ENCODE assay signal across 1 cellular context in genomic region chr1:206702803-206703202, GRCh38.
TF ChIP-seq lines count a peak whose summit lies in the region.

No MANE protein-coding gene starts in this region.

TF ChIP-seq in IMR-90, 13 proteins besides CTCF, POLR2A, EP300 and RAD21 (continued from another document):
- TF ChIP-seq USF2 (IDR thresholded peaks at IDR 0.05; ENCODE audit: low read depth, low read length) = no peak
- TF ChIP-seq MAFK (IDR thresholded peaks at IDR 0.05; ENCODE audit: low read depth, low read length) = no peak
- TF ChIP-seq FOS (IDR thresholded peaks at IDR 0.05; ENCODE audit: low read depth, low read length) = no peak
- no peak for TF ChIP-seq CHD1 (IDR thresholded peaks at IDR 0.05; ENCODE audit: low read depth, low read length)
- TF ChIP-seq CEBPB (IDR thresholded peaks at IDR 0.05; ENCODE audit: low read depth, low read length) = no peak
- TF ChIP-seq BHLHE40 (IDR thresholded peaks at IDR 0.05; ENCODE audit: low read depth, low read length) = no peak
- TF ChIP-seq RCOR1 (IDR thresholded peaks at IDR 0.05; ENCODE audit: insufficient replicate concordance, low read length) = no peak
- TF ChIP-seq MXI1 (IDR thresholded peaks at IDR 0.05; ENCODE audit: borderline replicate concordance, low read depth, low read length) = no peak
- TF ChIP-seq SMC3 (IDR thresholded peaks at IDR 0.05; ENCODE audit: low read depth, low read length) = no peak
- no peak for TF ChIP-seq MAZ (IDR thresholded peaks at IDR 0.05; ENCODE audit: borderline replicate concordance, low read depth, low read length)
